In the genomic region with DNA sequence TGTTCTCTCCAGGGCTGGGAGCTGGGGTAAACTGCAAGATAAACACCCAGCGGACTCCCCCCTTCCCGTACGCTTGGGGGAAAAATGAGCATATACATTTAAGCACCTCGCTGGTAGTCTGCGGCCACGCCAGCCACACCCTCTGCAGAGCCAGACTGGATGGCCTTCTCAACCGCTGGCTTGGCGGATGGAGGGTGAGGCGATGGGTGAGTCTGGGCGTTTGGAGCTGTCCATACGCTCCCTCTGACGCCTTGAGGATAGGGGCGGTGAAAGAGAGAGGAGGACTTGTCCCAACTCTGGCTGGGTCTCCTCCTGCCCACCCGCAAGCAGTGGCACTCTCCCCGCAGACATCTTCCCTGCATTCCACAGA, we compare ENCODE assay signal across 8 cellular contexts. TPM values are rescaled to one million over a fixed set of nuclear protein-coding genes. Genes with fewer than 3 reads are reported as not detected.
DNase-seq lines count a peak whose midpoint lies in the region; ATAC-seq lines count a peak whose summit lies in the region.

No MANE protein-coding gene starts in this region.

- H3K4me3 Mint-ChIP-seq in activated T-helper 17 cell treated with anti-CD3 and anti-CD28 coated beads, Interleukin-2, amount 50 U/mL, for 72 hours, result peak overlapping the region; percentile 96
- H3K4me3 Mint-ChIP-seq in stimulated activated naive B cell treated with anti-CD40 and anti-IgM and Interleukin-4, amounts not matched to agents 10 μg/mL and 1 μg/mL and 100 μg/mL, for 72 hours, result peak overlapping the region; percentile 91 to 93

- peak overlapping the region; percentile 78 for H3K4me3 ChIP-seq in iPS-11a (ENCODE audit: low read depth, low read length)

- DNase-seq in NCI-H526 treated with DMSO at 0.1 percent for 48 hours (lab: John Stamatoyannopoulos, UW) (peak; percentile 21), NCI-H526 (lab: John Stamatoyannopoulos, UW) (no peak), foreskin melanocyte (no peak), SKM-1 (lab: John Stamatoyannopoulos, UW; ENCODE audit: unreplicated experiment) (no peak)
- no peak for DNase-seq in stimulated activated naive B cell treated with anti-CD40 and anti-IgM and Interleukin-4, amounts not matched to agents 10 μg/mL and 1 μg/mL and 100 μg/mL, for 72 hours

- H3K36me3 Mint-ChIP-seq in activated T-helper 17 cell treated with anti-CD3 and anti-CD28 coated beads, Interleukin-2, amount 50 U/mL, for 72 hours (ENCODE audit: low read depth), result no peaks in the 10 kb centered on the region
- no peaks in the 10 kb centered on the region for H3K36me3 Mint-ChIP-seq in stimulated activated naive B cell treated with anti-CD40 and anti-IgM and Interleukin-4, amounts not matched to agents 10 μg/mL and 1 μg/mL and 100 μg/mL, for 72 hours

- ATAC-seq in activated T-helper 17 cell treated with anti-CD3 and anti-CD28 coated beads, Interleukin-2, amount 50 U/mL, for 72 hours (replicated peaks), result no peak
- ATAC-seq in stimulated activated naive B cell treated with anti-CD40 and anti-IgM and Interleukin-4, amounts not matched to agents 10 μg/mL and 1 μg/mL and 100 μg/mL, for 72 hours (replicated peaks), result no peak
- no peak for ATAC-seq in HG03280 (IDR thresholded peaks at IDR 0.05; ENCODE audit: unreplicated experiment)

- H3K27me3 Mint-ChIP-seq in activated T-helper 17 cell treated with anti-CD3 and anti-CD28 coated beads, Interleukin-2, amount 50 U/mL, for 72 hours, result no peaks in the 10 kb centered on the region
- peaks cover 46 to 83% of the 10 kb centered on the region in 2 donors for H3K27me3 Mint-ChIP-seq in stimulated activated naive B cell treated with anti-CD40 and anti-IgM and Interleukin-4, amounts not matched to agents 10 μg/mL and 1 μg/mL and 100 μg/mL, for 72 hours

- no peaks in the 10 kb centered on the region for H3K9me3 Mint-ChIP-seq in activated T-helper 17 cell treated with anti-CD3 and anti-CD28 coated beads, Interleukin-2, amount 50 U/mL, for 72 hours
- H3K9me3 Mint-ChIP-seq in stimulated activated naive B cell treated with anti-CD40 and anti-IgM and Interleukin-4, amounts not matched to agents 10 μg/mL and 1 μg/mL and 100 μg/mL, for 72 hours, result no peaks in the 10 kb centered on the region

- H3K4me1 Mint-ChIP-seq in activated T-helper 17 cell treated with anti-CD3 and anti-CD28 coated beads, Interleukin-2, amount 50 U/mL, for 72 hours, result peaks cover 1% of the 10 kb centered on the region
- H3K4me1 Mint-ChIP-seq in stimulated activated naive B cell treated with anti-CD40 and anti-IgM and Interleukin-4, amounts not matched to agents 10 μg/mL and 1 μg/mL and 100 μg/mL, for 72 hours, result peaks cover 14 to 24% of the 10 kb centered on the region in 2 donors

- H3K27ac Mint-ChIP-seq in activated T-helper 17 cell treated with anti-CD3 and anti-CD28 coated beads, Interleukin-2, amount 50 U/mL, for 72 hours, result no peak overlapping the region
- H3K27ac Mint-ChIP-seq in stimulated activated naive B cell treated with anti-CD40 and anti-IgM and Interleukin-4, amounts not matched to agents 10 μg/mL and 1 μg/mL and 100 μg/mL, for 72 hours, result no peak overlapping the region

RNA-seq across cellular contexts. Expression of a gene that starts 1.0 kb away (rescaled TPM):
- total RNA-seq in activated T-helper 17 cell treated with anti-CD3 and anti-CD28 coated beads, Interleukin-2, amount 50 U/mL, for 72 hours, result 10 to 100 TPM in 1 of 2 donors, 1 to 10 TPM in 1; 5.3 to 22.2 TPM

RNA-seq across cellular contexts. Expression of a gene that starts 38.2 kb away (rescaled TPM):
- total RNA-seq in activated T-helper 17 cell treated with anti-CD3 and anti-CD28 coated beads, Interleukin-2, amount 50 U/mL, for 72 hours, result 10 to 100 TPM; 10.0 to 15.2 TPM
